ENCODE assay signal across 9 cellular contexts in genomic region chr9:272251-273213, GRCh38. TPM values are rescaled to one million over a fixed set of nuclear protein-coding genes. Genes with fewer than 3 reads are reported as not detected.
DNase-seq lines count a peak whose midpoint lies in the region; ATAC-seq and TF ChIP-seq lines count a peak whose summit lies in the region.
"Had no signal": no experiment of that assay in that cellular context is flagged by ENCODE, and none has a peak within 500 bp of the region (broad histone marks: within the 10 kb centered on the region; RNA-seq: fewer than 3 reads in every experiment).

No MANE protein-coding gene starts in this region.

- ATAC-seq in GM21528 (IDR thresholded peaks at IDR 0.05; ENCODE audit: low FRiP score, unreplicated experiment) (peak; percentile 97), memory B cell (ENCODE audit: low read depth) (peak; percentile 94)

- peak overlapping the region; percentile 83 for H3K4me3 ChIP-seq in MM.1S (ENCODE audit: low read length)
- peak overlapping the region; percentile 80 for H3K4me3 ChIP-seq in thymus (ENCODE audit: low read length)
- H3K4me3 ChIP-seq: uterus had no signal

- peaks cover 14% of the 10 kb centered on the region for H3F3A ChIP-seq in MM.1S (ENCODE audit: insufficient read depth, low read length)

- no peaks in the 10 kb centered on the region for H3K27me3 Mint-ChIP-seq in memory B cell

- H3K9me3 Mint-ChIP-seq in memory B cell = peaks cover 2% of the 10 kb centered on the region

- H3K4me1 ChIP-seq in MM.1S (ENCODE audit: low read length) (peaks cover 9% of the 10 kb centered on the region; the same call in 1 of the 2 replicates), thymus (ENCODE audit: control insufficient read depth, insufficient read depth, low read length) (peaks cover 19% of the 10 kb centered on the region)
- H3K4me1 ChIP-seq: uterus had no signal

- no peaks in the 10 kb centered on the region for H3K9me2 ChIP-seq in MM.1S (replicated peaks; ENCODE audit: insufficient read depth, low read length)

- no peaks in the 10 kb centered on the region for H4K20me1 ChIP-seq in MM.1S (ENCODE audit: insufficient read depth, low read length)

- peaks cover 32% of the 10 kb centered on the region for H3K4me1 Mint-ChIP-seq in memory B cell

- peak overlapping the region; percentile 78 for H3K4me2 ChIP-seq in MM.1S (ENCODE audit: low read depth, low read length)

- H3K9me3 ChIP-seq in MM.1S (replicated peaks; ENCODE audit: insufficient read depth, low read length) (no peaks in the 10 kb centered on the region), thymus (ENCODE audit: control insufficient read depth) (no peaks in the 10 kb centered on the region)
- H3K9me3 ChIP-seq: uterus had no signal

- no peaks in the 10 kb centered on the region for H3K27me3 ChIP-seq in MM.1S (replicated peaks; ENCODE audit: insufficient read depth, low read length)
- no peaks in the 10 kb centered on the region for H3K27me3 ChIP-seq in thymus (ENCODE audit: control insufficient read depth, insufficient read depth)
- H3K27me3 ChIP-seq: uterus had no signal

- H3K36me3 ChIP-seq in MM.1S (replicated peaks; ENCODE audit: insufficient read depth, low read length) (no peaks in the 10 kb centered on the region), thymus (ENCODE audit: control insufficient read depth, insufficient read depth) (peaks cover 4% of the 10 kb centered on the region)
- H3K36me3 ChIP-seq: uterus had no signal

- peak overlapping the region; percentile 84 for H3K4me3 Mint-ChIP-seq in memory B cell

- H3K79me2 ChIP-seq in MM.1S (ENCODE audit: low read length) = peaks cover 36% of the 10 kb centered on the region

- no peak for TF ChIP-seq CTCF in MM.1S (IDR thresholded peaks at IDR 0.05; ENCODE audit: low read length)

- DNase-seq in GDM1 (lab: John Stamatoyannopoulos, UW) = peak; percentile 87
- peak; percentile 92 for DNase-seq in MM.1S
- DNase-seq in activated CD8-positive, alpha-beta memory T cell treated with anti-CD3 and anti-CD28 coated beads, Interleukin-2, amount 50 U/mL, for 1 hour (ENCODE audit: extremely low read depth) = peak; percentile 57
- DNase-seq in memory B cell (ENCODE audit: low spot score in 2 of 2) = peak; percentile 39 to 76
- DNase-seq in NCI-H1694 (lab: John Stamatoyannopoulos, UW) = no peak
- no peak for DNase-seq in HK-2 (ENCODE audit: unreplicated experiment)

- no peak overlapping the region for H3K27ac Mint-ChIP-seq in memory B cell

- peak overlapping the region; percentile 93 for H2AFZ ChIP-seq in MM.1S (ENCODE audit: low read length)

- H3K9ac ChIP-seq in MM.1S (ENCODE audit: low read length) = peak overlapping the region; percentile 73

- peak overlapping the region; percentile 85 for H3K27ac ChIP-seq in MM.1S (ENCODE audit: low read length)
- peak overlapping the region; percentile 94 for H3K27ac ChIP-seq in thymus (ENCODE audit: low read depth)
- H3K27ac ChIP-seq: uterus had no signal

- WGBS in thymus = 36% methylated on average over 17 of the region's 17 CpGs

- H3K36me3 Mint-ChIP-seq in memory B cell = peaks cover 10% of the 10 kb centered on the region

RNA-seq across cellular contexts. Expression of gene DOCK8, which starts 57.9 kb away (rescaled TPM):
- polyA plus RNA-seq in thymus = 60.4 TPM

Comparison
In these comparisons a context has a peak if more than half of its experiments do, and no peak if none do; other contexts are left out.
1. DNase-seq: peak in GDM1 (single experiment), MM.1S (single experiment), activated CD8-positive, alpha-beta memory T cell treated with anti-CD3 and anti-CD28 coated beads, Interleukin-2, amount 50 U/mL, for 1 hour (single experiment) and memory B cell (2 of 2); none in NCI-H1694 (single experiment) and HK-2 (single experiment).